In the genomic region with DNA sequence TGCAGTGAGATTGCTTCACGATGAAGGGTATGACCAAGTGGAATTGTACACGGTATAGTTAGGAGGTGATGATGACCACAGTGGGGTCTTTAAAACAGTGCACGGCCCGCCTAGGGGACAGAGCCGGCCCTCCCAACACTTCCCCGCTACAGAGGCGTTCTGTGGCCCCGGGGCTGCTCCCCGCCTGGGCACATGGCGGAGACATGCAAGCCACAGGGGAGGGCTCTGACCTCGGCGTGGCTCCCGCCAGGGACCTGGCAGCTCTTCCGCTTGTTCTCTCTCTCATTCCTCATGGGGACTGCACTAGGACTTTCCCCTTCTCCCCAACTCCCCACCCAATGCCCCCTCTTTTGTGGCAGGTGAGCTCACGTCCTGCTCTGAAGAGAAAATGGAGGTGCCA, we compare ENCODE assay signal across 28 cellular contexts.
"Had no signal": no experiment of that assay in that cellular context is flagged by ENCODE, and none has a peak within 500 bp of the region (broad histone marks: within the 10 kb centered on the region; RNA-seq: fewer than 3 reads in every experiment).

No MANE protein-coding gene starts in this region.

- FAIRE-seq: RCC 7860 had no signal

- H3K27ac Mint-ChIP-seq: activated CD4-positive, alpha-beta T cell treated with anti-CD3 and anti-CD28 coated beads, Interleukin-2, amount 10 ng/mL, durations not matched to agents 7 days and 5 days; activated CD8-positive, alpha-beta T cell treated with anti-CD3 and anti-CD28 coated beads, Interleukin-2, amount 10 ng/mL, durations not matched to agents 7 days and 5 days; activated naive CD8-positive, alpha-beta T cell treated with anti-CD3 and anti-CD28 coated beads for 36 hours; activated T-cell treated with anti-CD3 and anti-CD28 coated beads, Interleukin-2, amount 50 U/mL, for 24 hours; activated T-helper 1 cell treated with anti-CD3 and anti-CD28 coated beads, Interleukin-12 subunit alpha, Interleukin-12 subunit beta, Interleukin-2, Interleukin-4 antibody, amounts not matched to agents 30 ng/mL and 10 ng/mL and 1 ng/mL, durations not matched to agents 14 hours and 24 hours and 36 hours had no signal

- H3K4me1 ChIP-seq: ascending aorta had no signal

- H3K27me3 Mint-ChIP-seq: activated CD4-positive, alpha-beta T cell treated with anti-CD3 and anti-CD28 coated beads, Interleukin-2, amount 10 ng/mL, durations not matched to agents 7 days and 5 days; activated naive CD8-positive, alpha-beta T cell treated with anti-CD3 and anti-CD28 coated beads for 36 hours; central memory CD8-positive, alpha-beta T cell had no signal

- DNase-seq: activated CD4-positive, alpha-beta T cell treated with anti-CD3 and anti-CD28 coated beads, Interleukin-2, amount 10 ng/mL, durations not matched to agents 7 days and 5 days; activated CD4-positive, alpha-beta T cell treated with anti-CD3 and anti-CD28 coated beads, Interleukin-2, amount 50 U/mL, for 48 hours; activated CD8-positive, alpha-beta T cell treated with anti-CD3 and anti-CD28 coated beads, Interleukin-2, amount 10 ng/mL, durations not matched to agents 7 days and 5 days; activated effector memory CD4-positive, alpha-beta T cell treated with Interleukin-2 at 50 U/mL for 16 hours; activated naive CD4-positive, alpha-beta T cell; activated naive CD4-positive, alpha-beta T cell treated with anti-CD3 and anti-CD28 coated beads, Interleukin-2, amount 50 U/mL, for 16 hours; activated naive CD8-positive, alpha-beta T cell treated with anti-CD3 and anti-CD28 coated beads for 36 hours; activated T-cell treated with anti-CD3 and anti-CD28 coated beads, Interleukin-2, amount 50 U/mL, for 24 hours; amygdala; MM.1S; MV-4-11; NCI-H1092; NCI-H1436 treated with DMSO at 0.1 percent for 48 hours; NCI-H1694 treated with DMSO at 0.1 percent for 48 hours; NCI-H2029; NCI-H510A; NCI-H748 treated with DMSO at 0.1 percent for 48 hours; NK-92 treated with Interleukin-12 subunit alpha and Interleukin-12 subunit beta, amount 100 ng/mL, for 24 hours; PC-3; T1000 had no signal

- H3K27me3 ChIP-seq: ascending aorta, cardiac muscle cell had no signal

- H3K9ac ChIP-seq: KMS-11 had no signal

- H3K4me2 ChIP-seq: KMS-11 had no signal

- H3K4me3 Mint-ChIP-seq: activated CD4-positive, alpha-beta T cell treated with anti-CD3 and anti-CD28 coated beads, Interleukin-2, amount 10 ng/mL, durations not matched to agents 7 days and 5 days; activated CD8-positive, alpha-beta T cell treated with anti-CD3 and anti-CD28 coated beads, Interleukin-2, amount 10 ng/mL, durations not matched to agents 7 days and 5 days; activated naive CD8-positive, alpha-beta T cell treated with anti-CD3 and anti-CD28 coated beads for 36 hours; activated T-cell treated with anti-CD3 and anti-CD28 coated beads, Interleukin-2, amount 50 U/mL, for 24 hours; activated T-helper 1 cell treated with anti-CD3 and anti-CD28 coated beads, Interleukin-12 subunit alpha, Interleukin-12 subunit beta, Interleukin-2, Interleukin-4 antibody, amounts not matched to agents 30 ng/mL and 10 ng/mL and 1 ng/mL, durations not matched to agents 14 hours and 24 hours and 36 hours; central memory CD8-positive, alpha-beta T cell had no signal

- ATAC-seq: activated CD8-positive, alpha-beta T cell treated with anti-CD3 and anti-CD28 coated beads, Interleukin-2, amount 10 ng/mL, durations not matched to agents 7 days and 5 days; PC-3; Right ventricle myocardium inferior had no signal

- H3K9me3 ChIP-seq: ascending aorta had no signal

- H3K4me1 Mint-ChIP-seq: activated CD4-positive, alpha-beta T cell treated with anti-CD3 and anti-CD28 coated beads, Interleukin-2, amount 10 ng/mL, durations not matched to agents 7 days and 5 days; activated naive CD8-positive, alpha-beta T cell treated with anti-CD3 and anti-CD28 coated beads for 36 hours; central memory CD8-positive, alpha-beta T cell had no signal

- H3K36me3 ChIP-seq: ascending aorta, cardiac muscle cell had no signal

- H3K27ac ChIP-seq: ascending aorta, cardiac muscle cell, KMS-11, RWPE1 had no signal

- H3K4me3 ChIP-seq: ascending aorta, cardiac muscle cell had no signal

- H3K9me3 Mint-ChIP-seq: activated naive CD8-positive, alpha-beta T cell treated with anti-CD3 and anti-CD28 coated beads for 36 hours; activated T-cell treated with anti-CD3 and anti-CD28 coated beads, Interleukin-2, amount 50 U/mL, for 24 hours; activated T-helper 1 cell treated with anti-CD3 and anti-CD28 coated beads, Interleukin-12 subunit alpha, Interleukin-12 subunit beta, Interleukin-2, Interleukin-4 antibody, amounts not matched to agents 30 ng/mL and 10 ng/mL and 1 ng/mL, durations not matched to agents 14 hours and 24 hours and 36 hours had no signal
